In the genomic region with DNA sequence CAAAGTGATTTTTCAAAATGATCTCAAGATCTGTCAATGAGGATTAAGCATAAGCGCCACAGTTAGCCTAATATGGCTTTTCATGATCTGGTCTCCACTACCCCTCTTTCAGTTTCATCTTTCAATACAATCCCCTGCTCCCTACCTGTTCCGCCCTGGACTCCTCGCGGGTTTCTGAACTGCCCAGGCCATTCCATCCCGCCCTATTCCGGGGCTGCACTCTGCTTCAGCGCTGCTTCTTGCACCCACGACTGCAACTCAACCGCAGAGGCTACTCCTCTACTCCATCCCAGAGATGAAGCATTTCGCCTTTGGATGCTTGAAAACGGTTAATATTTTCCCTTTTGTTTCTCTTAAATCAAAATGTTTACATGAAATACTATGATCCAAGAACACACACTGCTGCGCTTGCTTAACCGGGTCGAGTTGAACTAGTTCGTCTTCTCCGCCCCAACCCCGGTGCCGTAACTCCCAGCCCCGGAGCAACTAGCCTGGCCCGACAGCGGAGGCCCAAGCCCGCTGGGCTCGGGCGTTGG, we compare ENCODE assay signal across 8 cellular contexts. TPM values are rescaled to one million over a fixed set of nuclear protein-coding genes. Genes with fewer than 3 reads are reported as not detected.
DNase-seq lines count a peak whose midpoint lies in the region; ATAC-seq and TF ChIP-seq lines count a peak whose summit lies in the region.

No MANE protein-coding gene starts in this region.

- H3K27me3 ChIP-seq in Karpas-422 (ENCODE audit: low read length): no peaks in the 10 kb centered on the region
- no peaks in the 10 kb centered on the region for H3K27me3 ChIP-seq in cardiac muscle cell
- H3K27me3 ChIP-seq in rectal smooth muscle tissue (ENCODE audit: control insufficient read depth, insufficient read depth, low read length): no peaks in the 10 kb centered on the region

- H3K9me2 ChIP-seq in Karpas-422 (replicated peaks; ENCODE audit: insufficient read depth, low read length): no peaks in the 10 kb centered on the region

- peak overlapping the region; percentile 94 for H3K4me3 Mint-ChIP-seq in activated CD8-positive, alpha-beta T cell treated with anti-CD3 and anti-CD28 coated beads, Interleukin-2, amount 10 ng/mL, durations not matched to agents 7 days and 5 days

- H3K27ac ChIP-seq in Karpas-422 (ENCODE audit: low read length) (peak overlapping the region; percentile 48), cardiac muscle cell (peak overlapping the region; percentile 88), rectal smooth muscle tissue (ENCODE audit: low read depth, low read length) (peak overlapping the region; percentile 91)

- H3K9me3 ChIP-seq in Karpas-422 (ENCODE audit: low read length) (no peaks in the 10 kb centered on the region), cardiac muscle cell (ENCODE audit: low read depth) (no peaks in the 10 kb centered on the region)

- no peaks in the 10 kb centered on the region for H3K9me3 Mint-ChIP-seq in activated CD8-positive, alpha-beta T cell treated with anti-CD3 and anti-CD28 coated beads, Interleukin-2, amount 10 ng/mL, durations not matched to agents 7 days and 5 days (ENCODE audit: insufficient read depth)

- H3K4me1 Mint-ChIP-seq in activated CD8-positive, alpha-beta T cell treated with anti-CD3 and anti-CD28 coated beads, Interleukin-2, amount 10 ng/mL, durations not matched to agents 7 days and 5 days (ENCODE audit: low read depth): peaks cover 68% of the 10 kb centered on the region

- no peaks in the 10 kb centered on the region for H3K36me3 ChIP-seq in Karpas-422 (ENCODE audit: insufficient read depth, low read length)
- no peaks in the 10 kb centered on the region for H3K36me3 ChIP-seq in cardiac muscle cell
- H3K36me3 ChIP-seq in rectal smooth muscle tissue (ENCODE audit: control insufficient read depth, insufficient read depth, low read length): no peaks in the 10 kb centered on the region

- H2AFZ ChIP-seq in Karpas-422 (ENCODE audit: low read length): peak overlapping the region; percentile 54; the same call in 1 of the 2 replicates

- peak overlapping the region; percentile 90 for H3K4me2 ChIP-seq in Karpas-422 (ENCODE audit: low read depth, low read length, poor library complexity, severe bottlenecking)

- H3K4me1 ChIP-seq in Karpas-422 (ENCODE audit: low read length) (peaks cover 53% of the 10 kb centered on the region), cardiac muscle cell (ENCODE audit: low read depth) (no peaks in the 10 kb centered on the region), rectal smooth muscle tissue (ENCODE audit: control insufficient read depth, insufficient read depth, low read length) (peaks cover 8% of the 10 kb centered on the region)

- H3K36me3 Mint-ChIP-seq in activated CD8-positive, alpha-beta T cell treated with anti-CD3 and anti-CD28 coated beads, Interleukin-2, amount 10 ng/mL, durations not matched to agents 7 days and 5 days (ENCODE audit: low read depth): peaks cover 43% of the 10 kb centered on the region

- H3K27me3 Mint-ChIP-seq in activated CD8-positive, alpha-beta T cell treated with anti-CD3 and anti-CD28 coated beads, Interleukin-2, amount 10 ng/mL, durations not matched to agents 7 days and 5 days (ENCODE audit: low read depth): no peaks in the 10 kb centered on the region

- H3K4me3 ChIP-seq in GM08714 (ENCODE audit: low read length) (peak overlapping the region; percentile 91), Karpas-422 (ENCODE audit: low read length) (peak overlapping the region; percentile 74), cardiac muscle cell (peak overlapping the region; percentile 96), rectal smooth muscle tissue (ENCODE audit: low read length) (peak overlapping the region; percentile 68)

- H3K9ac ChIP-seq in Karpas-422 (ENCODE audit: low read length): peak overlapping the region; percentile 76
- peak overlapping the region; percentile 19 for H3K9ac ChIP-seq in rectal smooth muscle tissue (ENCODE audit: low read length)

- no peak for TF ChIP-seq CTCF in cardiac muscle cell (IDR thresholded peaks at IDR 0.05; ENCODE audit: low read depth, low read length)

- POLR2A ChIA-PET in activated CD8-positive, alpha-beta T cell treated with anti-CD3 and anti-CD28 coated beads, Interleukin-2, amount 10 ng/mL, durations not matched to agents 7 days and 5 days (lab: Charles Lee): interaction anchor here (0.6 to 1.5 kb wide), 4 partner anchors 10 to 251 kb away, joined by 3 to 5 read pairs (median 4); no protein-coding TSS in a partner anchor

- peak; percentile 63 for DNase-seq in Karpas-422
- DNase-seq in activated CD8-positive, alpha-beta T cell treated with anti-CD3 and anti-CD28 coated beads, Interleukin-2, amount 10 ng/mL, durations not matched to agents 7 days and 5 days: peak; percentile 45
- peak; percentile 30 to 41 for DNase-seq in cardiac muscle cell (ENCODE audit: low read depth in 1 of 2, low spot score in 1 of 2)
- DNase-seq in SIG-M5 treated with dmso at 0.1 percent for 504 hours (lab: John Stamatoyannopoulos, UW; ENCODE audit: unreplicated experiment): no peak
- no peak for DNase-seq in activated CD4-positive, alpha-beta T cell treated with anti-CD3 and anti-CD28 coated beads, Interleukin-2, amount 50 U/mL, for 4 hours

- ATAC-seq in GM21619 (IDR thresholded peaks at IDR 0.05; ENCODE audit: unreplicated experiment): peak; percentile 17
- peak; percentile 6 for ATAC-seq in activated CD8-positive, alpha-beta T cell treated with anti-CD3 and anti-CD28 coated beads, Interleukin-2, amount 10 ng/mL, durations not matched to agents 7 days and 5 days

- H4K20me1 ChIP-seq in Karpas-422 (ENCODE audit: insufficient read depth, low read depth, low read length): peaks cover 32% of the 10 kb centered on the region

- H3K27ac Mint-ChIP-seq in activated CD8-positive, alpha-beta T cell treated with anti-CD3 and anti-CD28 coated beads, Interleukin-2, amount 10 ng/mL, durations not matched to agents 7 days and 5 days: peak overlapping the region; percentile 98

- CTCF ChIA-PET in activated CD8-positive, alpha-beta T cell treated with anti-CD3 and anti-CD28 coated beads, Interleukin-2, amount 10 ng/mL, durations not matched to agents 7 days and 5 days (lab: Charles Lee): interaction anchor here (1.3 to 9.0 kb wide), 2 partner anchors 15 to 22 kb away, joined by 3 to 66 read pairs; no protein-coding TSS in a partner anchor

- H3K79me2 ChIP-seq in Karpas-422 (ENCODE audit: low read length): peaks cover 45% of the 10 kb centered on the region

RNA-seq across cellular contexts. Expression of gene OTULIN, which starts 0.7 kb away (rescaled TPM):
- 27.0 and 31.0 TPM in 2 replicates for total RNA-seq in Karpas-422 (2014; rRNA removed; shearing (Covaris generic); ENCODE audit: low replicate concordance)
- total RNA-seq in activated CD8-positive, alpha-beta T cell treated with anti-CD3 and anti-CD28 coated beads, Interleukin-2, amount 10 ng/mL, durations not matched to agents 7 days and 5 days: 10 to 100 TPM; 71.2 to 80.7 TPM
- 17.3 and 31.2 TPM in 2 replicates for total RNA-seq in cardiac muscle cell
- 13.0 and 17.1 TPM in 2 replicates for polyA plus RNA-seq in cardiac muscle cell

Comparison
In these comparisons a context has a peak if more than half of its experiments do, and no peak if none do; other contexts are left out.
1. DNase-seq: peak in Karpas-422 (single experiment), activated CD8-positive, alpha-beta T cell treated with anti-CD3 and anti-CD28 coated beads, Interleukin-2, amount 10 ng/mL, durations not matched to agents 7 days and 5 days (single experiment) and cardiac muscle cell (2 of 2); none in SIG-M5 treated with dmso at 0.1 percent for 504 hours (single experiment) and activated CD4-positive, alpha-beta T cell treated with anti-CD3 and anti-CD28 coated beads, Interleukin-2, amount 50 U/mL, for 4 hours (0 of 2).
2. Peak in every context shown above with its lines, with median percentiles within 50 percentile points of each other: H3K4me3 ChIP-seq and H3K27ac ChIP-seq.